In the genomic region with DNA sequence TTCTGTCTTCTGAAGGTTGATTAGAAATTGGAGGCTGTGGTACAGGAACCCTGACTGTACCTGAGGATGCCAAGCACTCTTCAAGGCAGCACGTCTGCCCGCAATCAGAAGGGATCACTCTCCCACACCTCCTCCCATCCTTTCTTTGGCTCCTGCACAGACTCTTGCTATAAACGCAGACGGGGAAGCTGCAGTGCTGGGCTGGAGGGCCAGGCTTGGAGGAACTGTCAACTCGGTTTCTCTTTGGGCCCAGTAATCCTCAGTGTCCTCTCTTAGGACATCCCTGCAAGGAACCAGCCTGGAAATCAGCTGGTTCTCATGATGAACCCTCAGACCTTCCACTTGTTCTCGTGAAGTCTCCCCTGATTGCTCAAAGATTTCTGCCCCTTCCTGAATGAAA, we compare ENCODE assay signal across 28 cellular contexts.
"Had no signal": no experiment of that assay in that cellular context is flagged by ENCODE, and none has a peak within 500 bp of the region (broad histone marks: within the 10 kb centered on the region; RNA-seq: fewer than 3 reads in every experiment).

No MANE protein-coding gene starts in this region.

- H3K9me3 ChIP-seq: neutrophil, pancreas, prostate gland, right lobe of liver, sigmoid colon, suprapubic skin, testis, transverse colon, upper lobe of right lung, uterus had no signal

- H3K27me3 ChIP-seq: neutrophil, pancreas, right lobe of liver, sigmoid colon, testis, tibial artery, transverse colon, upper lobe of right lung, uterus had no signal

- ATAC-seq: naive thymus-derived CD8-positive, alpha-beta T cell; natural killer cell treated with Interleukin-12 subunit alpha and Interleukin-12 subunit beta and Interleukin-15 and Interleukin-18, amount 100 ng/mL, for 72 hours; pancreas; right cardiac atrium; right lobe of liver; stimulated activated memory B cell treated with anti-CD40 and anti-IgM and Interleukin-4, amounts not matched to agents 10 μg/mL and 1 μg/mL and 100 μg/mL, for 72 hours; stimulated activated naive CD8-positive, alpha-beta T cell treated with anti-CD3 and anti-CD28 coated beads, Interleukin-15, amount 100 ng/mL, for 72 hours; stimulated activated naive CD8-positive, alpha-beta T cell treated with anti-CD3 and anti-CD28 coated beads, Interleukin-15, Interleukin-2, amounts not matched to agents 100 U/mL and 50 U/mL, for 24 hours had no signal

- DNase-seq: naive thymus-derived CD8-positive, alpha-beta T cell; nephron progenitor cell; nucleus accumbens; pancreas; retina; right cardiac atrium; right lobe of liver; sigmoid colon; small intestine; stimulated activated CD4-positive, alpha-beta T cell treated with anti-CD3 and anti-CD28 coated beads, Interleukin-12 subunit alpha, Interleukin-12 subunit beta, amount 100 ng/mL, for 4 hours; stimulated activated CD4-positive, alpha-beta T cell treated with anti-CD3 and anti-CD28 coated beads, Interleukin-1b, Interleukin-23, amount 100 ng/mL, for 48 hours; stimulated activated CD4-positive, alpha-beta T cell treated with anti-CD3 and anti-CD28 coated beads, Interleukin-4, amount 100 ng/mL, for 1 hour; stimulated activated CD4-positive, alpha-beta T cell treated with anti-CD3 and anti-CD28 coated beads, Interleukin-4, amount 100 ng/mL, for 4 hours; stimulated activated CD8-positive, alpha-beta memory T cell treated with anti-CD3 and anti-CD28 coated beads, Interleukin-4, amount 100 ng/mL, for 48 hours; stimulated activated naive CD4-positive, alpha-beta T cell; stimulated activated naive CD8-positive, alpha-beta T cell treated with anti-CD3 and anti-CD28 coated beads, Interleukin-15, amount 100 ng/mL, for 72 hours; stimulated activated naive CD8-positive, alpha-beta T cell treated with anti-CD3 and anti-CD28 coated beads, Interleukin-15, Interleukin-2, amounts not matched to agents 100 U/mL and 50 U/mL, for 24 hours; substantia nigra; testis; transverse colon; upper lobe of right lung; uterus had no signal

- H3K4me3 ChIP-seq: pancreas, prostate gland, right lobe of liver, sigmoid colon, suprapubic skin, testis, tibial artery, transverse colon, upper lobe of right lung, uterus had no signal

- H3K27ac ChIP-seq: neutrophil, pancreas, prostate gland, right lobe of liver, sigmoid colon, suprapubic skin, testis, tibial artery, transverse colon, upper lobe of right lung, uterus had no signal

- FAIRE-seq: pancreas, small intestine had no signal

- H3K4me1 ChIP-seq: pancreas, prostate gland, right lobe of liver, sigmoid colon, suprapubic skin, testis, tibial artery, transverse colon, upper lobe of right lung, uterus had no signal

- H3K36me3 ChIP-seq: neutrophil, pancreas, prostate gland, right lobe of liver, sigmoid colon, suprapubic skin, tibial artery, transverse colon, upper lobe of right lung, uterus had no signal
